Comparison of ENCODE assay signal across 2 cellular contexts in the genomic region with DNA sequence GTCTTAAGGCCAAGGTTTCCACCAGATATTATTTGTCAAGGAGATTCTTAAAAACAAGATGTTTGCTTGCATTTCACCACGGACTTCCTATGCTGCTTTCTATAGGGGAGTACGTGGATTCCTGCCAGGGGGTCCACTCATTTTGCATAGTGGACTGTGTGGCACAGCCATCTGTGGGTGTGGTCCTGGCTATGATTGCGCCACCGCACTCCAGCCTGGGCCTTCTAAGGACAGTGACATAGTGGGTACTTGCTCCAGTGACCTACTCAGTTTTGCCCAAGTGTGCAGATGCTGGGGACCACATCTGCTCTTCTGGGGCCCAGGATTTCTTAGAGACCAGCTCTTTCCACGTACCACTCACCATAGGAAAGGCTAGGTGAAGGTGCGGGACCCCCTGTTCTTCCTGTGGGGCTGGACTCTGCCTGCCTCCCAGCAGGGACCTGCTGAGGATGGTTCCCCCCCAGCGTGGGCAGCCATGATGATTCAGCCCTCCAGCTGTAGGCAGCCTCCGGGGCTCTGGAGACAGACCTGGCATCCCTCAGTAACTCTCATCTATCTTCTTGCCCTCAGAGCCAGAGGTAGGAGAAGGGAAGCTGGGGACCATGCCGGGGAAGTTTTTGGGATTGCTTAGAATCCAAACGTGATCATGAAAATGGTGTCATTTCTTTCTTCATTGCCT.
A peak's percentile ranks its signal among the peaks of the same experiment; 100 is the strongest.
TF ChIP-seq lines count a peak whose summit lies in the region.

No MANE protein-coding gene starts in this region.

TF ChIP-seq in A549, 52 proteins besides CTCF, POLR2A, EP300 and RAD21:
- TF ChIP-seq BCL3 (IDR thresholded peaks at IDR 0.05) (no peak), CEBPB (IDR thresholded peaks at IDR 0.05) (peak in 1 of 2 experiments; percentile 52; a peak in 2 of 4 replicates)
TF ChIP-seq in A549: peak in this region for 1.

TF ChIP-seq in K562, 482 proteins besides CTCF, POLR2A, EP300 and RAD21:
- TF ChIP-seq SREBF2 (CRISPR knock-in tag; IDR thresholded peaks at IDR 0.05) (0 out of 2 replicates have a peak, but pooled peaks have one; percentile 7), MYNN (IDR thresholded peaks at IDR 0.05) (no peak), MYNN (CRISPR knock-in tag; IDR thresholded peaks at IDR 0.05) (no peak), GABPB1 (CRISPR knock-in tag; IDR thresholded peaks at IDR 0.05) (no peak), ZNF239 (CRISPR knock-in tag; IDR thresholded peaks at IDR 0.05) (no peak), ZNF512 (tag; IDR thresholded peaks at IDR 0.05) (no peak), SLC30A9 (CRISPR knock-in tag; IDR thresholded peaks at IDR 0.05) (no peak), RUNX1 (IDR thresholded peaks at IDR 0.05; ENCODE audit: low read depth) (no peak), CEBPB (tag; IDR thresholded peaks at IDR 0.05) (peak; percentile 87), MXI1 (IDR thresholded peaks at IDR 0.05; ENCODE audit: low read depth, low read length) (no peak), CC2D1A (IDR thresholded peaks at IDR 0.05) (no peak), YY1 (IDR thresholded peaks at IDR 0.05; ENCODE audit: borderline replicate concordance in 1 of 3, control insufficient read depth in 1 of 3, extremely low read depth in 1 of 3, insufficient read depth in 3 of 3, insufficient read length in 1 of 3, insufficient replicate concordance in 2 of 3, low read depth in 1 of 3, low read length in 2 of 3) (peak in 2 of 3 experiments; percentile 19 to 65)
